In the genomic region with DNA sequence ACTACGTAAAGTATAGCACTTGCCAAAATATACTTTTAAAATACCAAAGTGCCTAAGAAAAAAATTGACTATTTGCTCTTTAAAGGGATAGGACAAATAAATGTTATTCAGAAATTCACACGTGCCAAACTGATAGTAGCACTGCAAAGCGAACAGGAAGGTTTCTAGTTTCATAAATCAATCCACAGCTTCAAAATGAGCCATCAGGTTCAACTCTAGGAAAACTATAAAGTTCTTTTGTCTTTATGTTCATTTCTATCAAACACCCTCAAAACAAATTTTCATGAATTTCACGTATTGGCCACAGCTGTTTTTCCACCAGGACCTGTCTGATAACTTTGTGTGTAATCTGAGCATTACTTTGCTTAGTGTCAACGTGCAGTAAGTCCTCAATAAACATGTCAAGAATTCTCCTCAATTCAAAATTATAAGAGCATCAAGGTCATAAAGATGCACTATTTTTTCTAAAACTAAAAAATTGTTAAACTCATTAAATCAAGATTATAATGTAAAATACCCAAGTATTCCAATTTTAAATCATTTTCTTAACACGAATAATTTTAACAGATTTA, we compare ENCODE assay signal across 1 cellular context.
TF ChIP-seq lines count a peak whose summit lies in the region.

No MANE protein-coding gene starts in this region.

TF ChIP-seq in A549, 52 proteins besides CTCF, POLR2A, EP300 and RAD21 (continued from another document):
- TF ChIP-seq, protein P1, sequence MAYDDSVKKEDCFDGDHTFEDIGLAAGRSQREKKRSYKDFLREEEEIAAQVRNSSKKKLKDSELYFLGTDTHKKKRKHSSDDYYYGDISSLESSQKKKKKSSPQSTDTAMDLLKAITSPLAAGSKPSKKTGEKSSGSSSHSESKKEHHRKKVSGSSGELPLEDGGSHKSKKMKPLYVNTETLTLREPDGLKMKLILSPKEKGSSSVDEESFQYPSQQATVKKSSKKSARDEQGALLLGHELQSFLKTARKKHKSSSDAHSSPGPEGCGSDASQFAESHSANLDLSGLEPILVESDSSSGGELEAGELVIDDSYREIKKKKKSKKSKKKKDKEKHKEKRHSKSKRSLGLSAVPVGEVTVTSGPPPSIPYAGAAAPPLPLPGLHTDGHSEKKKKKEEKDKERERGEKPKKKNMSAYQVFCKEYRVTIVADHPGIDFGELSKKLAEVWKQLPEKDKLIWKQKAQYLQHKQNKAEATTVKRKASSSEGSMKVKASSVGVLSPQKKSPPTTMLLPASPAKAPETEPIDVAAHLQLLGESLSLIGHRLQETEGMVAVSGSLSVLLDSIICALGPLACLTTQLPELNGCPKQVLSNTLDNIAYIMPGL (CRISPR knock-in tag; IDR thresholded peaks at IDR 0.05; ENCODE audit: borderline replicate concordance): no peak
- TF ChIP-seq CEBPB (IDR thresholded peaks at IDR 0.05) (no peak), EHMT2 (IDR thresholded peaks at IDR 0.05; ENCODE audit: low read depth) (no peak)
- TF ChIP-seq, protein P2, sequence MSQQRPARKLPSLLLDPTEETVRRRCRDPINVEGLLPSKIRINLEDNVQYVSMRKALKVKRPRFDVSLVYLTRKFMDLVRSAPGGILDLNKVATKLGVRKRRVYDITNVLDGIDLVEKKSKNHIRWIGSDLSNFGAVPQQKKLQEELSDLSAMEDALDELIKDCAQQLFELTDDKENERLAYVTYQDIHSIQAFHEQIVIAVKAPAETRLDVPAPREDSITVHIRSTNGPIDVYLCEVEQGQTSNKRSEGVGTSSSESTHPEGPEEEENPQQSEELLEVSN (IDR thresholded peaks at IDR 0.05; ENCODE audit: borderline replicate concordance, low read depth): no peak
